14 cellular contexts compared by ENCODE assay signal in the genomic region with DNA sequence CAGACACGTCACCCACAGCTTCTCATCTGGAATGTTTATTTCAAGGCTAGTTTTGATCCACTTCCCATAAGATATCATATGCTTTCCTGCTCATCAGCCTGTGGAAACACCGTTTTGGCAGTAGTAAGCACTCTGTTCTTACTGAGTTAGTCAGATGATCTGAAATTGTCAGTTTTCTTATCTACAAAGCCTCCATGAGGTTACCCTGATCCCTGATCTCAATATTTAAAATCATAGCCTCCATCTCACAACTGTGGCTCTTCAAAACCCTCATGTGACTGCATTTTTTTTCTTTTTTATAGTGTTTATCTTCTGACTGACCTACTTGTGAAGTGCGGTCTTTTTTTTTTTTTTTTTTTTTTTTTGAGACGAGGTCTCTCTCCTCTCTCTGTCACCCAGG.
"Had no signal": no experiment of that assay in that cellular context is flagged by ENCODE, and none has a peak within 500 bp of the region (broad histone marks: within the 10 kb centered on the region; RNA-seq: fewer than 3 reads in every experiment).

No MANE protein-coding gene starts in this region.

- H3K4me1 ChIP-seq: adrenal gland, uterus had no signal

- H3K36me3 ChIP-seq: adrenal gland, thoracic aorta, uterus had no signal

- ATAC-seq: stimulated activated naive CD8-positive, alpha-beta T cell treated with anti-CD3 and anti-CD28 coated beads, Interleukin-15, amount 100 ng/mL, for 72 hours; WTC11 had no signal

- DNase-seq: activated CD4-positive, alpha-beta T cell treated with anti-CD3 and anti-CD28 coated beads, Interleukin-2, amount 10 ng/mL, durations not matched to agents 24 days and 14 days; activated naive CD4-positive, alpha-beta T cell treated with anti-CD3 and anti-CD28 coated beads, Interleukin-2, amount 50 U/mL, for 16 hours; adrenal gland; caudate nucleus; foreskin fibroblast; glutamatergic neuron; retina; stimulated activated CD4-positive, alpha-beta T cell treated with anti-CD3 and anti-CD28 coated beads, Interleukin-15, amount 100 ng/mL, for 24 hours; stimulated activated CD4-positive, alpha-beta T cell treated with anti-CD3 and anti-CD28 coated beads, Interleukin-4, amount 100 ng/mL, for 24 hours; stimulated activated naive CD8-positive, alpha-beta T cell treated with anti-CD3 and anti-CD28 coated beads, Interleukin-15, amount 100 ng/mL, for 72 hours; T1000; uterus had no signal

- H3K27me3 ChIP-seq: adrenal gland, uterus had no signal

- H3K4me3 ChIP-seq: adrenal gland, thoracic aorta, uterus had no signal

- H3K9me3 ChIP-seq: adrenal gland, thoracic aorta, uterus had no signal

- H3K27ac ChIP-seq: adrenal gland, thoracic aorta, uterus had no signal
